ENCODE assay signal across 22 cellular contexts in genomic region chr12:120381752-120382419, GRCh38. TPM values are rescaled to one million over a fixed set of nuclear protein-coding genes. Genes with fewer than 3 reads are reported as not detected.
DNase-seq lines count a peak whose midpoint lies in the region; ATAC-seq, FAIRE-seq and TF ChIP-seq lines count a peak whose summit lies in the region.
"Had no signal": no experiment of that assay in that cellular context is flagged by ENCODE, and none has a peak within 500 bp of the region (broad histone marks: within the 10 kb centered on the region; RNA-seq: fewer than 3 reads in every experiment).

No MANE protein-coding gene starts in this region.

- H3K4me1 ChIP-seq in adrenal gland (replicated peaks in 1 of 2) (peaks cover 9 to 31% of the 10 kb centered on the region in 2 donors), heart left ventricle (peaks cover 0 to 18% (median 6%) of the 10 kb centered on the region in 12 donors)
- H3K4me1 ChIP-seq: spleen had no signal

- peaks cover 31% of the 10 kb centered on the region for H3K4me1 Mint-ChIP-seq in nephron progenitor cell

- H3K4me3 ChIP-seq in adrenal gland: no peak overlapping the region
- H3K4me3 ChIP-seq in heart left ventricle: no peak overlapping the region
- H3K4me3 ChIP-seq: spleen, thoracic aorta had no signal

- TF ChIP-seq CTCF in adrenal gland (IDR thresholded peaks at IDR 0.05) (no peak), heart left ventricle (IDR thresholded peaks at IDR 0.05) (no peak), nephron progenitor cell (IDR thresholded peaks at IDR 0.05) (no peak)

- no peak for FAIRE-seq in HTR-8/SVneo (lab: Jason Lieb, UNC)
- FAIRE-seq: colon, endothelial cell of umbilical vein, islet of Langerhans had no signal

- no peak for TF ChIP-seq POLR2A in adrenal gland (IDR thresholded peaks at IDR 0.05)
- no peak for TF ChIP-seq POLR2A in heart left ventricle (IDR thresholded peaks at IDR 0.05)

- H3K9me3 ChIP-seq in adrenal gland (replicated peaks in 1 of 3) (no peaks in the 10 kb centered on the region), heart left ventricle (no peaks in the 10 kb centered on the region)
- H3K9me3 ChIP-seq: spleen, thoracic aorta had no signal

- H3K27ac Mint-ChIP-seq in nephron progenitor cell: peak overlapping the region; percentile 64
- H3K27ac Mint-ChIP-seq: H9, WTC11 had no signal

- H3K9me3 Mint-ChIP-seq in nephron progenitor cell: peaks cover 4% of the 10 kb centered on the region
- H3K9me3 Mint-ChIP-seq: WTC11 had no signal

- H3K4me3 Mint-ChIP-seq in nephron progenitor cell: no peak overlapping the region
- H3K4me3 Mint-ChIP-seq: H9, WTC11 had no signal

- ATAC-seq in heart left ventricle (peak; percentile 88 to 97 (median 94)), HG03378 (IDR thresholded peaks at IDR 0.05; ENCODE audit: unreplicated experiment) (no peak)
- ATAC-seq: WTC11 had no signal

- H3K27ac ChIP-seq in adrenal gland: peak overlapping the region; percentile 22 to 80 (median 68)
- peak overlapping the region in 7 of 12 donors; percentile 20 to 69 (median 54) for H3K27ac ChIP-seq in heart left ventricle
- H3K27ac ChIP-seq: spleen, thoracic aorta had no signal

- DNase-seq in H4 (ENCODE audit: low spot score) (peak; percentile 37), adrenal gland (peak; percentile 66 to 89 (median 85)), heart left ventricle (no peak), nephron progenitor cell (no peak), Kasumi-1 (lab: John Stamatoyannopoulos, UW) (no peak), HTR-8/SVneo (ENCODE audit: insufficient read length, low spot score) (no peak), SK-N-DZ (ENCODE audit: low spot score) (no peak)
- DNase-seq: activated CD8-positive, alpha-beta memory T cell treated with anti-CD3 and anti-CD28 coated beads for 24 hours; glutamatergic neuron; H9; NCI-H1092; NCI-H2171; spleen had no signal

- WGBS in adrenal gland, 4 donors: 20 to 33% (median 25%) methylated on average over 6 of the region's 6 CpGs
- 21 to 27% (median 24%) methylated on average over 6 of the region's 6 CpGs for WGBS in heart left ventricle, 4 donors

- peaks cover 15% of the 10 kb centered on the region for H3K27me3 Mint-ChIP-seq in nephron progenitor cell (ENCODE audit: low read depth, poor library complexity)

- H3K27me3 ChIP-seq in adrenal gland (no peaks in the 10 kb centered on the region), heart left ventricle (peaks cover 0 to 19% (median 5%) of the 10 kb centered on the region in 9 donors)

- H3K36me3 ChIP-seq in adrenal gland (replicated peaks in 1 of 2) (no peaks in the 10 kb centered on the region), heart left ventricle (no peaks in the 10 kb centered on the region)
- H3K36me3 ChIP-seq: spleen, thoracic aorta had no signal

- H3K36me3 Mint-ChIP-seq in nephron progenitor cell (ENCODE audit: low read depth): no peaks in the 10 kb centered on the region
- H3K36me3 Mint-ChIP-seq: WTC11 had no signal

- intact Hi-C loops in adrenal gland (cut with DNase I): no loop called here
- intact Hi-C loops in heart left ventricle (cut with DNase I): no loop called here

RNA-seq across cellular contexts. Expression of gene MSI1, which starts 12.9 kb away (rescaled TPM):
- total RNA-seq in H4 (2014; rRNA removed; shearing (Covaris generic)): 0.35 and 0.72 TPM in 2 replicates
- 10 to 100 TPM in 3 of 8 donors, 1 to 10 TPM in 4, under 1 TPM in 1; 0.87 to 24.2 (median 8.4) TPM for total RNA-seq in adrenal gland
- polyA plus RNA-seq in adrenal gland: 1 to 10 TPM in 2 of 3 donors, under 1 TPM in 1; 0.88 to 8.8 (median 6.6) TPM
- total RNA-seq in heart left ventricle: 1 to 10 TPM; 3.5 to 8.7 (median 5.6) TPM
- 1 to 10 TPM; 2.1 to 2.4 TPM for polyA plus RNA-seq in heart left ventricle
- 18.3 and 21.3 TPM in 2 replicates for polyA plus RNA-seq in SK-N-DZ (2014; cell fraction: cytosol; rRNA removed)
- polyA plus RNA-seq in SK-N-DZ (2014; cell fraction: nucleus; rRNA removed): 9.6 and 10.6 TPM in 2 replicates
- total RNA-seq: endothelial cell of umbilical vein; mononuclear cell; T-helper 1 cell treated with Interleukin-12 subunit alpha and Interleukin-12 subunit beta and Interleukin-4 antibody, amounts not matched to agents 30 ng/mL and 1 ng/mL, for 36 hours had no signal

RNA-seq across cellular contexts. Expression of gene PLA2G1B, which starts 54.3 kb away (rescaled TPM):
- total RNA-seq in H4 (2014; rRNA removed; shearing (Covaris generic)): not detected in 2 replicates
- total RNA-seq in adrenal gland: 1 to 10 TPM in 7 of 8 donors, not detected in 1; 1.3 to 7.4 (median 4.4) TPM
- 10 to 100 TPM in 1 of 3 donors, 1 to 10 TPM in 2; 4.0 to 18.7 (median 4.9) TPM for polyA plus RNA-seq in adrenal gland
- total RNA-seq in heart left ventricle: 1 to 10 TPM in 3 of 9 donors, under 1 TPM in 1, not detected in 5; 0.93 to 2.0 (median 1.5) TPM
- polyA plus RNA-seq in heart left ventricle: not detected
- not detected in 2 replicates for polyA plus RNA-seq in SK-N-DZ (2014; cell fraction: cytosol; rRNA removed)
- polyA plus RNA-seq in SK-N-DZ (2014; cell fraction: nucleus; rRNA removed): not detected in 2 replicates
- total RNA-seq: endothelial cell of umbilical vein; H9; osteoblast; T-helper 1 cell treated with Interleukin-12 subunit alpha and Interleukin-12 subunit beta and Interleukin-4 antibody, amounts not matched to agents 30 ng/mL and 1 ng/mL, for 36 hours; thoracic aorta had no signal
- polyA plus RNA-seq: endothelial cell of umbilical vein had no signal

RNA-seq across cellular contexts. Expression of gene COX6A1, which starts 56.0 kb away (rescaled TPM):
- total RNA-seq in H4 (2014; rRNA removed; shearing (Covaris generic)): 602 and 637 TPM in 2 replicates
- total RNA-seq in adrenal gland: 1,000 to 10,000 TPM in 1 of 8 donors, 100 to 1,000 TPM in 7; 378 to 1,017 (median 587) TPM
- 1,000 to 10,000 TPM in 1 of 3 donors, 100 to 1,000 TPM in 2; 504 to 1,577 (median 661) TPM for polyA plus RNA-seq in adrenal gland
- total RNA-seq in heart left ventricle: 100 to 1,000 TPM; 117 to 318 (median 172) TPM
- 100 to 1,000 TPM; 531 to 708 TPM for polyA plus RNA-seq in heart left ventricle
- polyA plus RNA-seq in SK-N-DZ (2014; cell fraction: cytosol; rRNA removed): 999 and 1,038 TPM in 2 replicates
- polyA plus RNA-seq in SK-N-DZ (2014; cell fraction: nucleus; rRNA removed): 1,535 and 1,833 TPM in 2 replicates

Comparison
In these comparisons a context has a peak if more than half of its experiments do, and no peak if none do; other contexts are left out.
1. DNase-seq: peak in H4 (single experiment) and adrenal gland (7 of 7); none in heart left ventricle (0 of 5), nephron progenitor cell (single experiment), Kasumi-1 (0 of 2), HTR-8/SVneo (single experiment) and SK-N-DZ (single experiment).